8 cellular contexts compared by ENCODE assay signal in genomic region chr1:161209790-161210409, GRCh38. TPM values are rescaled to one million over a fixed set of nuclear protein-coding genes. Genes with fewer than 3 reads are reported as not detected.
DNase-seq lines count a peak whose midpoint lies in the region; ATAC-seq and TF ChIP-seq lines count a peak whose summit lies in the region.

No MANE protein-coding gene starts in this region.

- H3K9me3 Mint-ChIP-seq in effector memory CD8-positive, alpha-beta T cell: no peaks in the 10 kb centered on the region
- H3K9me3 Mint-ChIP-seq in stimulated activated memory B cell treated with anti-CD40 and anti-IgM and Interleukin-4, amounts not matched to agents 10 μg/mL and 1 μg/mL and 100 μg/mL, for 72 hours: no peaks in the 10 kb centered on the region

- POLR2A ChIA-PET in GM10248 (lab: Yijun Ruan, JAX): no interaction called here

- H3K36me3 Mint-ChIP-seq in effector memory CD8-positive, alpha-beta T cell (ENCODE audit: insufficient read depth): peaks cover 80% of the 10 kb centered on the region
- H3K36me3 Mint-ChIP-seq in stimulated activated memory B cell treated with anti-CD40 and anti-IgM and Interleukin-4, amounts not matched to agents 10 μg/mL and 1 μg/mL and 100 μg/mL, for 72 hours: peaks cover 79% of the 10 kb centered on the region

- H3K27ac Mint-ChIP-seq in effector memory CD8-positive, alpha-beta T cell: peak overlapping the region; percentile 7 to 50
- H3K27ac Mint-ChIP-seq in stimulated activated memory B cell treated with anti-CD40 and anti-IgM and Interleukin-4, amounts not matched to agents 10 μg/mL and 1 μg/mL and 100 μg/mL, for 72 hours: no peak overlapping the region

- peak; percentile 90 for ATAC-seq in effector memory CD8-positive, alpha-beta T cell (replicated peaks)
- ATAC-seq in stimulated activated memory B cell treated with anti-CD40 and anti-IgM and Interleukin-4, amounts not matched to agents 10 μg/mL and 1 μg/mL and 100 μg/mL, for 72 hours: peak; percentile 80
- no peak for ATAC-seq in HG03521 (IDR thresholded peaks at IDR 0.05; ENCODE audit: unreplicated experiment)

- no peaks in the 10 kb centered on the region for H3K27me3 Mint-ChIP-seq in effector memory CD8-positive, alpha-beta T cell
- no peaks in the 10 kb centered on the region for H3K27me3 Mint-ChIP-seq in stimulated activated memory B cell treated with anti-CD40 and anti-IgM and Interleukin-4, amounts not matched to agents 10 μg/mL and 1 μg/mL and 100 μg/mL, for 72 hours

- TF ChIP-seq CTCF in GM10248 (IDR thresholded peaks at IDR 0.05; ENCODE audit: control extremely low read depth, extremely low read depth, low read depth, missing control alignments): peak; percentile 90

- H3K4me3 Mint-ChIP-seq in effector memory CD8-positive, alpha-beta T cell: no peak overlapping the region
- no peak overlapping the region for H3K4me3 Mint-ChIP-seq in stimulated activated memory B cell treated with anti-CD40 and anti-IgM and Interleukin-4, amounts not matched to agents 10 μg/mL and 1 μg/mL and 100 μg/mL, for 72 hours

- peaks cover 21 to 26% of the 10 kb centered on the region in 2 donors for H3K4me1 Mint-ChIP-seq in effector memory CD8-positive, alpha-beta T cell (ENCODE audit: low read depth in 2 of 2)
- peaks cover 22% of the 10 kb centered on the region for H3K4me1 Mint-ChIP-seq in stimulated activated memory B cell treated with anti-CD40 and anti-IgM and Interleukin-4, amounts not matched to agents 10 μg/mL and 1 μg/mL and 100 μg/mL, for 72 hours

- peak; percentile 74 for DNase-seq in GM10248 (ENCODE audit: extremely low spot score)
- peak; percentile 90 for DNase-seq in HT-29 (ENCODE audit: low spot score)
- DNase-seq in NOMO-1 (lab: John Stamatoyannopoulos, UW; ENCODE audit: unreplicated experiment in 2 of 2): peak; percentile 75 to 79
- peak; percentile 83 for DNase-seq in activated CD8-positive, alpha-beta memory T cell treated with anti-CD3 and anti-CD28 coated beads for 24 hours
- DNase-seq in effector memory CD8-positive, alpha-beta T cell: peak; percentile 62 to 68 (median 63)
- DNase-seq in middle frontal gyrus (ENCODE audit: extremely low spot score, low spot score): peak; percentile 62

- CTCF ChIA-PET in GM10248 (lab: Yijun Ruan, JAX): interaction anchor here (0.8 to 13.8 kb wide), 17 partner anchors 8 to 173 kb away, joined by 3 to 248 read pairs (median 5); partner anchors contain the start of genes APOA2, CFAP126, NDUFS2 and TOMM40L

RNA-seq across cellular contexts. Expression of gene FCER1G, which starts 5.2 kb away (rescaled TPM):
- not detected in 2 replicates for total RNA-seq in HT-29 (2014; rRNA removed; shearing (Covaris generic))

RNA-seq across cellular contexts. Expression of gene NDUFS2, which starts 7.7 kb away (rescaled TPM):
- 90.6 and 122 TPM in 2 replicates for total RNA-seq in HT-29 (2014; rRNA removed; shearing (Covaris generic))

RNA-seq across cellular contexts. Expression of gene ADAMTS4, which starts 11.0 kb away (rescaled TPM):
- not detected in 2 replicates for total RNA-seq in HT-29 (2014; rRNA removed; shearing (Covaris generic))

RNA-seq across cellular contexts. Expression of gene APOA2, which starts 13.5 kb away (rescaled TPM):
- total RNA-seq in HT-29 (2014; rRNA removed; shearing (Covaris generic)): 0.52 TPM in 1 of 2 replicates, not detected in the other

RNA-seq across cellular contexts. Expression of gene TOMM40L, which starts 16.0 kb away (rescaled TPM):
- 3.5 and 3.6 TPM in 2 replicates for total RNA-seq in HT-29 (2014; rRNA removed; shearing (Covaris generic))
